ENCODE assay signal across 15 cellular contexts in genomic region chr3:134620476-134621115, GRCh38. TPM values are rescaled to one million over a fixed set of nuclear protein-coding genes. Genes with fewer than 3 reads are reported as not detected.
DNase-seq lines count a peak whose midpoint lies in the region; ATAC-seq, FAIRE-seq and TF ChIP-seq lines count a peak whose summit lies in the region.
"Had no signal": no experiment of that assay in that cellular context is flagged by ENCODE, and none has a peak within 500 bp of the region (broad histone marks: within the 10 kb centered on the region; RNA-seq: fewer than 3 reads in every experiment).

No MANE protein-coding gene starts in this region.

- H3K9ac ChIP-seq in kidney (ENCODE audit: low read length in 2 of 2): no peak overlapping the region
- no peak overlapping the region for H3K9ac ChIP-seq in GM23248
- H3K9ac ChIP-seq: BLaER1 treated with 17β-estradiol and CSF1 and Interleukin-3, amounts not matched to agents 10 nM and 100 nM had no signal

- no peak overlapping the region for H3K4me2 ChIP-seq in GM23248 (ENCODE audit: unreplicated experiment)
- H3K4me2 ChIP-seq: GM23338 had no signal

- H3K27me3 ChIP-seq in stomach: no peaks in the 10 kb centered on the region
- no peaks in the 10 kb centered on the region for H3K27me3 ChIP-seq in GM23248 (replicated peaks; ENCODE audit: insufficient read depth)
- H3K27me3 ChIP-seq: BLaER1 treated with 17β-estradiol and CSF1 and Interleukin-3, amounts not matched to agents 10 nM and 100 nM had no signal

- TF ChIP-seq POLR2A in stomach (IDR thresholded peaks at IDR 0.05): no peak

- no peaks in the 10 kb centered on the region for H3K79me2 ChIP-seq in GM23248 (ENCODE audit: insufficient read depth)

- DNase-seq in D341Med (ENCODE audit: low spot score) (peak; percentile 5), coronary artery (ENCODE audit: low spot score) (peak; percentile 64), kidney (peak; percentile 54), stomach (peak; percentile 18), midbrain (lab: John Stamatoyannopoulos, UW) (no peak), GM23248 (no peak)
- DNase-seq: ACHN; CD4-positive, CD25-positive, alpha-beta regulatory T cell; DMS 273 treated with DMSO at 0.1 percent for 48 hours had no signal

- no peak for TF ChIP-seq CTCF in coronary artery (IDR thresholded peaks at IDR 0.05)
- TF ChIP-seq CTCF in kidney (IDR thresholded peaks at IDR 0.05; ENCODE audit: borderline replicate concordance, extremely low read depth, insufficient read depth): no peak
- TF ChIP-seq CTCF in stomach (IDR thresholded peaks at IDR 0.05): no peak

- FAIRE-seq in kidney (lab: Jason Lieb, UNC): no peak

- H4K20me1 ChIP-seq in GM23248 (ENCODE audit: insufficient read depth): no peaks in the 10 kb centered on the region
- H4K20me1 ChIP-seq: BLaER1 treated with 17β-estradiol and CSF1 and Interleukin-3, amounts not matched to agents 10 nM and 100 nM had no signal

- no peak overlapping the region for H3K4me3 ChIP-seq in coronary artery
- no peak overlapping the region for H3K4me3 ChIP-seq in kidney (ENCODE audit: low read length in 2 of 2)
- H3K4me3 ChIP-seq in stomach: no peak overlapping the region
- no peak overlapping the region for H3K4me3 ChIP-seq in GM23248
- H3K4me3 ChIP-seq: BLaER1 treated with 17β-estradiol and CSF1 and Interleukin-3, amounts not matched to agents 10 nM and 100 nM; GM23338; HAP-1 had no signal

- 71 to 89% (median 85%) methylated on average over 5 of the region's 5 CpGs for WGBS in stomach, 5 donors
- WGBS in GM23248 (ENCODE audit: low coverage in 1 of 2, low lambda C conversion rate in 2 of 2, missing lambda C conversion rate in 2 of 2), 2 experiments: 71 to 74% methylated on average over 5 of the region's 5 CpGs

- H3K27ac ChIP-seq in coronary artery (no peak overlapping the region), kidney (ENCODE audit: low read depth in 2 of 2, low read length in 2 of 2) (no peak overlapping the region), stomach (no peak overlapping the region), GM23248 (no peak overlapping the region)
- H3K27ac ChIP-seq: BLaER1 treated with 17β-estradiol and CSF1 and Interleukin-3, amounts not matched to agents 10 nM and 100 nM; HL-60 had no signal

- in situ Hi-C loops in GM23248 (cut with MboI): loop anchor here (25.0 kb wide), 2 partner anchors 892 to 1267 kb away; no protein-coding TSS in a partner anchor

- TF ChIP-seq EP300 in stomach (IDR thresholded peaks at IDR 0.05): no peak

- no peaks in the 10 kb centered on the region for H3K9me2 ChIP-seq in GM23248 (ENCODE audit: insufficient read depth)

- H3K4me1 ChIP-seq in kidney (ENCODE audit: control insufficient read depth in 1 of 2, insufficient read depth in 1 of 2, low read depth in 1 of 2, low read length in 2 of 2): no peaks in the 10 kb centered on the region
- no peaks in the 10 kb centered on the region for H3K4me1 ChIP-seq in stomach
- H3K4me1 ChIP-seq in GM23248 (ENCODE audit: insufficient read depth): no peaks in the 10 kb centered on the region
- H3K4me1 ChIP-seq: HAP-1 had no signal

- H2AFZ ChIP-seq in GM23248: no peak overlapping the region
- H2AFZ ChIP-seq: GM23338 had no signal

- H3F3A ChIP-seq in GM23248 (ENCODE audit: insufficient read depth): no peaks in the 10 kb centered on the region

- no peak for ATAC-seq in GM18861 (IDR thresholded peaks at IDR 0.05; ENCODE audit: unreplicated experiment)
- ATAC-seq: GM23338 had no signal

- intact Hi-C loops in kidney (cut with DNase I): no loop called here
- intact Hi-C loops in stomach (cut with DNase I; ENCODE audit: low total_unique reads): no loop called here

- H3K36me3 ChIP-seq in kidney (ENCODE audit: control insufficient read depth in 1 of 2, insufficient read depth in 2 of 2, low read length in 2 of 2) (peaks cover 0 to 5% of the 10 kb centered on the region in 2 donors), stomach (peaks cover 0 to 21% (median 5%) of the 10 kb centered on the region in 4 donors), GM23248 (ENCODE audit: low read depth) (no peaks in the 10 kb centered on the region)
- H3K36me3 ChIP-seq: BLaER1 treated with 17β-estradiol and CSF1 and Interleukin-3, amounts not matched to agents 10 nM and 100 nM; HAP-1 had no signal

- H3K9me3 ChIP-seq in kidney (ENCODE audit: control insufficient read depth in 1 of 2, low read length in 2 of 2) (no peaks in the 10 kb centered on the region), stomach (no peaks in the 10 kb centered on the region), GM23248 (ENCODE audit: low read depth) (no peaks in the 10 kb centered on the region)
- H3K9me3 ChIP-seq: BLaER1 treated with 17β-estradiol and CSF1 and Interleukin-3, amounts not matched to agents 10 nM and 100 nM; HAP-1 had no signal

RNA-seq across cellular contexts. Expression of gene KY, which starts 30.2 kb away (rescaled TPM):
- total RNA-seq in kidney: 0.50 TPM
- 0.69 TPM for polyA plus RNA-seq in kidney (ENCODE audit: insufficient read depth, low read depth, low replicate concordance)
- total RNA-seq in stomach: 1 to 10 TPM in 1 of 5 donors, under 1 TPM in 1, not detected in 3; 0.55 to 3.6 TPM
- under 1 TPM; 0.12 to 0.31 (median 0.25) TPM for polyA plus RNA-seq in stomach
- total RNA-seq in GM23248 (2014; rRNA removed; shearing (Covaris generic)): 0.51 and 0.76 TPM in 2 replicates
- polyA plus RNA-seq in GM23248 (2016; fragmentation: Nextera tagmentation; extraction: Ambion mirVana): 0.39 and 0.65 TPM in 2 replicates
- total RNA-seq: A172; CD4-positive, CD25-positive, alpha-beta regulatory T cell; GM23338 had no signal
- polyA plus RNA-seq: CD4-positive, CD25-positive, alpha-beta regulatory T cell; GM23338 had no signal

Comparison
In these comparisons a context has a peak if more than half of its experiments do, and no peak if none do; other contexts are left out.
1. DNase-seq: peak in D341Med (single experiment), coronary artery (single experiment), kidney (single experiment) and stomach (single experiment); none in midbrain (single experiment) and GM23248 (single experiment).